ENCODE assay signal across 8 cellular contexts in the genomic region with DNA sequence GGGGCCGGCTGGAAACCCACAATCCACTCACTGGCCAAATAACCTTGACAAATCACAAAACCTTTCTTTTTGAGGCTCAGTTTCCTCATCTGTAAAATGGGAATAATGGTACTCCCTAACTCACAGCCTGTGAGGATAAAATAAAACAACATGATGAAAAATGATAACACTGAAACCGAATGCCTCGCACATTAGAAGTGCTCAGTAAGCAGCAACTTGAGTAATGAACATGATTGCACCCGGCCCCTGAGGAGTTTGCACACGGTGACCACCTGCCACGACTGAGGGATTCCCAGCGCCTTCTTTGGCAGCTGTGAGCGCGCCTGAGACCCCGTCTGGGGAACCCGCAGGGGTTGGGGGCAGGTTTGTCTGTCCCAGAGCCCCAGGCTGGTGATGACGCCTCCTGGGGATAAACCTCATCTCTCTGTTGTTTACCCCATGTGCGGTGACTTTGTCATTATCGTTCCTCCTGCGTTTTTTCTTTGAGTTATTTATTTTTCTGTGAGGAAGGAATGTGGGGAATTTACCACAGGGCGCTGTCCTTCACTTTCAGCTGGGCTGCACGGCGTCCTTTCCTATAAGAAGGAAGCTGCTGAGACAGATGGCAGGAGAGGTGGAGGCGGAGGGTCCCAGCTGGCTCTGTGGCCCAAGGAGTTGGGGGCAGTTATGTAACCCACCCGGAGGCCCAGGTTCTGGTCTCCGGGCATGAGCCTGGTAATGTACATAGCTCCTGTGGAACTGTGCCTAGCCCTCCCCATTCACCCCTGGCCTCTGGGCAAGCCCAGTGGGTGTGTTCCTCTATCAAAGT. TPM values are rescaled to one million over a fixed set of nuclear protein-coding genes. Genes with fewer than 3 reads are reported as not detected.
DNase-seq lines count a peak whose midpoint lies in the region; TF ChIP-seq lines count a peak whose summit lies in the region.

No MANE protein-coding gene starts in this region.

- no peak for TF ChIP-seq CTCF in HFFc6 (IDR thresholded peaks at IDR 0.05)

- DNase-seq in HFFc6 (peak; percentile 91), iPS-NIHi7 (ENCODE audit: extremely low spot score) (peak; percentile 68), NCI-H526 (lab: John Stamatoyannopoulos, UW) (no peak), NCI-H2227 treated with DMSO at 0.1 percent for 48 hours (lab: John Stamatoyannopoulos, UW) (no peak), globus pallidus (ENCODE audit: low spot score) (no peak)
- no peak for DNase-seq in activated naive CD4-positive, alpha-beta T cell treated with anti-CD3 and anti-CD28 coated beads, Interleukin-2, amount 10 ng/mL, durations not matched to agents 7 days and 5 days

- no peaks in the 10 kb centered on the region for H3K4me1 ChIP-seq in thymus (ENCODE audit: control insufficient read depth, insufficient read depth, low read length)

- H3K9me3 Mint-ChIP-seq in HFFc6 = no peaks in the 10 kb centered on the region
- H3K9me3 Mint-ChIP-seq in activated naive CD4-positive, alpha-beta T cell treated with anti-CD3 and anti-CD28 coated beads, Interleukin-2, amount 10 ng/mL, durations not matched to agents 7 days and 5 days = no peaks in the 10 kb centered on the region

- H3K27me3 Mint-ChIP-seq in HFFc6 (ENCODE audit: insufficient read depth) = peaks cover 3% of the 10 kb centered on the region
- peaks cover 54% of the 10 kb centered on the region for H3K27me3 Mint-ChIP-seq in activated naive CD4-positive, alpha-beta T cell treated with anti-CD3 and anti-CD28 coated beads, Interleukin-2, amount 10 ng/mL, durations not matched to agents 7 days and 5 days

- no peak overlapping the region for H3K4me3 ChIP-seq in thymus (ENCODE audit: low read length)

- 56% methylated on average over 21 of the region's 21 CpGs for WGBS in thymus

- H3K27ac Mint-ChIP-seq in HFFc6 = peak overlapping the region; percentile 81
- no peak overlapping the region for H3K27ac Mint-ChIP-seq in activated naive CD4-positive, alpha-beta T cell treated with anti-CD3 and anti-CD28 coated beads, Interleukin-2, amount 10 ng/mL, durations not matched to agents 7 days and 5 days

- H3K4me1 Mint-ChIP-seq in HFFc6 (ENCODE audit: low read depth) = peaks cover 87% of the 10 kb centered on the region
- H3K4me1 Mint-ChIP-seq in activated naive CD4-positive, alpha-beta T cell treated with anti-CD3 and anti-CD28 coated beads, Interleukin-2, amount 10 ng/mL, durations not matched to agents 7 days and 5 days = no peaks in the 10 kb centered on the region

- no peaks in the 10 kb centered on the region for H3K36me3 ChIP-seq in thymus (ENCODE audit: control insufficient read depth, insufficient read depth)

- H3K27ac ChIP-seq in angular gyrus (ENCODE audit: low read depth, low read length) (peak overlapping the region; percentile 13), thymus (ENCODE audit: low read depth) (peak overlapping the region; percentile 71)

- CTCF ChIA-PET in activated naive CD4-positive, alpha-beta T cell treated with anti-CD3 and anti-CD28 coated beads, Interleukin-2, amount 10 ng/mL, durations not matched to agents 7 days and 5 days (lab: Charles Lee) = interaction anchor here (1.4 kb wide), 1 partner anchor 8 kb away, joined by 4 read pairs; no protein-coding TSS in a partner anchor

- no peaks in the 10 kb centered on the region for H3K27me3 ChIP-seq in thymus (ENCODE audit: control insufficient read depth, insufficient read depth)

- no peaks in the 10 kb centered on the region for H3K9me3 ChIP-seq in thymus (ENCODE audit: control insufficient read depth)

- peak overlapping the region; percentile 68 for H3K4me3 Mint-ChIP-seq in HFFc6
- no peak overlapping the region for H3K4me3 Mint-ChIP-seq in activated naive CD4-positive, alpha-beta T cell treated with anti-CD3 and anti-CD28 coated beads, Interleukin-2, amount 10 ng/mL, durations not matched to agents 7 days and 5 days

- no peaks in the 10 kb centered on the region for H3K36me3 Mint-ChIP-seq in HFFc6 (ENCODE audit: low read depth)
- H3K36me3 Mint-ChIP-seq in activated naive CD4-positive, alpha-beta T cell treated with anti-CD3 and anti-CD28 coated beads, Interleukin-2, amount 10 ng/mL, durations not matched to agents 7 days and 5 days = no peaks in the 10 kb centered on the region

RNA-seq across cellular contexts. Expression of a gene that starts 3.0 kb away (rescaled TPM):
- total RNA-seq in HFFc6 (2021; fragmentation: NEBNext Ultra II Directional; extraction: Animal tissue kit (Norgen Biotek cat#: 25700)) = 10 to 100 TPM; 35.6 to 50.7 (median 47.8) TPM
- 10.0 TPM for polyA plus RNA-seq in thymus

RNA-seq across cellular contexts. Expression of a gene that starts 23.6 kb away (rescaled TPM):
- total RNA-seq in HFFc6 (2021; fragmentation: NEBNext Ultra II Directional; extraction: Animal tissue kit (Norgen Biotek cat#: 25700)) = under 1 TPM in 2 of 6 experiments, not detected in 4; 0.05 to 0.14 TPM
- polyA plus RNA-seq in thymus = 0.25 TPM

Comparison
In these comparisons a context has a peak if more than half of its experiments do, and no peak if none do; other contexts are left out.
1. DNase-seq: peak in HFFc6 (single experiment) and iPS-NIHi7 (single experiment); none in NCI-H526 (0 of 2), NCI-H2227 treated with DMSO at 0.1 percent for 48 hours (single experiment), globus pallidus (single experiment) and activated naive CD4-positive, alpha-beta T cell treated with anti-CD3 and anti-CD28 coated beads, Interleukin-2, amount 10 ng/mL, durations not matched to agents 7 days and 5 days (single experiment).